ENCODE assay signal across 8 cellular contexts in genomic region chr20:59042151-59042795, GRCh38. TPM values are rescaled to one million over a fixed set of nuclear protein-coding genes. Genes with fewer than 3 reads are reported as not detected.
DNase-seq lines count a peak whose midpoint lies in the region; ATAC-seq and TF ChIP-seq lines count a peak whose summit lies in the region.

Gene PRELID3B, minus strand, starts transcription at chr20:59042786. Its CDS starts 56 bp downstream, at chr20:59042730.

- H3K27ac ChIP-seq in RWPE1 (peak within 1 kb of the TSS; percentile 72), dorsolateral prefrontal cortex (peak within 1 kb of the TSS; percentile 6 to 94 (median 85)), lung (ENCODE audit: low read depth in 1 of 2, low read length in 1 of 2) (peak within 1 kb of the TSS; percentile 71 to 88), tibial nerve (peak within 1 kb of the TSS; percentile 58 to 93 (median 87))

- TF ChIP-seq EP300 in tibial nerve (IDR thresholded peaks at IDR 0.05) = peak in 1 of 2 donors; percentile 51

- ATAC-seq in GM18519 (IDR thresholded peaks at IDR 0.05; ENCODE audit: low FRiP score, unreplicated experiment) (peak; percentile 12), HG02981 (IDR thresholded peaks at IDR 0.05; ENCODE audit: unreplicated experiment) (peak; percentile 22), lung (ENCODE audit: insufficient read depth, low FRiP score) (peak; percentile 35)

- H3K4me3 ChIP-seq in BJ (ENCODE audit: low read depth, low read length) = peak within 1 kb of the TSS; percentile 94
- peak within 1 kb of the TSS; percentile 58 to 96 (median 85) for H3K4me3 ChIP-seq in dorsolateral prefrontal cortex
- H3K4me3 ChIP-seq in lung = peak within 1 kb of the TSS; percentile 85
- H3K4me3 ChIP-seq in tibial nerve = peak within 1 kb of the TSS; percentile 68 to 100 (median 93)

- CTCF ChIA-PET in BJ (lab: Yijun Ruan, JAX) = interaction anchor here (1.4 kb wide), 1 partner anchor 10 kb away, joined by 6 read pairs; the partner anchor contains the start of gene ATP5F1E
- CTCF ChIA-PET in RWPE1 (lab: Yijun Ruan, JAX) = interaction anchor here (0.6 kb wide), 1 partner anchor 138 kb away, joined by 3 read pairs; no protein-coding TSS in a partner anchor

- H3K9me3 ChIP-seq in lung (ENCODE audit: control insufficient read depth in 2 of 2, insufficient read depth in 1 of 2, low read length in 1 of 2) (no peaks in the 10 kb centered on the region), tibial nerve (no peaks in the 10 kb centered on the region)

- peaks cover 11 to 14% of the 10 kb centered on the region in 2 donors for H3K4me1 ChIP-seq in lung (ENCODE audit: control insufficient read depth in 2 of 2, insufficient read depth in 2 of 2, low read length in 2 of 2)
- peaks cover 2 to 47% (median 16%) of the 10 kb centered on the region in 4 donors for H3K4me1 ChIP-seq in tibial nerve

- 2% methylated on average over 50 of the region's 50 CpGs for WGBS in lung, 2 donors
- WGBS in tibial nerve, 2 donors = 1 to 10% methylated on average over 18 to 32 of the region's 50 CpGs

- DNase-seq in BJ (ENCODE audit: low read depth) (no peak), RWPE1 (ENCODE audit: low spot score) (peak; percentile 65), dorsolateral prefrontal cortex (no peak), lung (ENCODE audit: low spot score) (peak; percentile 39), tibial nerve (ENCODE audit: low spot score in 2 of 2) (peak in 1 of 2 donors; percentile 7), amniotic stem cell (lab: John Stamatoyannopoulos, UW) (no peak)

- H3K36me3 ChIP-seq in BJ (ENCODE audit: control insufficient read depth, insufficient read depth, low read length) (peaks cover 6% of the 10 kb centered on the region), lung (ENCODE audit: control insufficient read depth in 2 of 2, insufficient read depth in 2 of 2, low read length in 2 of 2) (peaks cover 0 to 5% of the 10 kb centered on the region in 2 donors), tibial nerve (peaks cover 0 to 15% (median 0%) of the 10 kb centered on the region in 3 donors)

- intact Hi-C loops in dorsolateral prefrontal cortex (cut with DNase I) = loop anchor here (1.0 to 10.0 kb wide), 6 partner anchors 10 to 453 kb away; partner anchors contain the start of genes ATP5F1E (in 1 of the 2) and NELFCD (in 1 of the 2)

- POLR2A ChIA-PET in BJ (lab: Charles Lee) (no interaction called here), RWPE1 (lab: Yijun Ruan, JAX; ENCODE audit: low non-redundant PET) (interaction anchor here (0.6 to 1.5 kb wide), 5 partner anchors 10 to 141 kb away, joined by 3 to 7 read pairs (median 3); partner anchors contain the start of gene ATP5F1E)

- TF ChIP-seq CTCF in BJ (IDR thresholded peaks at IDR 0.05; ENCODE audit: insufficient read depth, low read depth, low read length) (no peak), RWPE1 (conservative IDR thresholded peaks at IDR 0.05; ENCODE audit: low read depth) (no peak), dorsolateral prefrontal cortex (IDR thresholded peaks at IDR 0.05 in 54 of 56, conservative IDR thresholded peaks at IDR 0.05 in 2 of 56; ENCODE audit: low read depth in 1 of 56, partially characterized antibody in 56 of 56) (no peak), lung (IDR thresholded peaks at IDR 0.05; ENCODE audit: control extremely low read depth, extremely low read depth) (no peak), tibial nerve (IDR thresholded peaks at IDR 0.05) (no peak)

- TF ChIP-seq POLR2A in tibial nerve (IDR thresholded peaks at IDR 0.05) = no peak

- H3K27me3 ChIP-seq in BJ (ENCODE audit: control insufficient read depth, insufficient read depth, low read length) = no peaks in the 10 kb centered on the region
- no peaks in the 10 kb centered on the region for H3K27me3 ChIP-seq in dorsolateral prefrontal cortex
- no peaks in the 10 kb centered on the region for H3K27me3 ChIP-seq in lung (ENCODE audit: control insufficient read depth, insufficient read depth)
- H3K27me3 ChIP-seq in tibial nerve = no peaks in the 10 kb centered on the region

RNA-seq across cellular contexts. Expression of gene PRELID3B, which starts in this region (rescaled TPM):
- polyA plus RNA-seq in BJ (2011; rRNA removed) (76.0 and 85.4 TPM in 2 replicates), lung (10 to 100 TPM; 19.9 to 33.7 TPM)
- 44.5 and 99.0 TPM in 2 replicates for polyA minus RNA-seq in BJ (2011; rRNA and poly(A)+ RNA removed)
- total RNA-seq in dorsolateral prefrontal cortex (10 to 100 TPM; 15.9 to 41.2 (median 26.9) TPM), lung (10 to 100 TPM; 48.7 to 61.1 TPM), tibial nerve (10 to 100 TPM; 19.2 to 34.5 (median 23.1) TPM)

Comparison
In these comparisons a context has a peak if more than half of its experiments do, and no peak if none do; other contexts are left out.
1. DNase-seq: peak in RWPE1 (single experiment) and lung (single experiment); none in BJ (single experiment), dorsolateral prefrontal cortex (0 of 10) and amniotic stem cell (single experiment).
2. Peak in every context shown above with its lines, with median percentiles within 50 percentile points of each other: H3K4me3 ChIP-seq, ATAC-seq and H3K27ac ChIP-seq.